ENCODE assay signal across 1 cellular context in the genomic region with DNA sequence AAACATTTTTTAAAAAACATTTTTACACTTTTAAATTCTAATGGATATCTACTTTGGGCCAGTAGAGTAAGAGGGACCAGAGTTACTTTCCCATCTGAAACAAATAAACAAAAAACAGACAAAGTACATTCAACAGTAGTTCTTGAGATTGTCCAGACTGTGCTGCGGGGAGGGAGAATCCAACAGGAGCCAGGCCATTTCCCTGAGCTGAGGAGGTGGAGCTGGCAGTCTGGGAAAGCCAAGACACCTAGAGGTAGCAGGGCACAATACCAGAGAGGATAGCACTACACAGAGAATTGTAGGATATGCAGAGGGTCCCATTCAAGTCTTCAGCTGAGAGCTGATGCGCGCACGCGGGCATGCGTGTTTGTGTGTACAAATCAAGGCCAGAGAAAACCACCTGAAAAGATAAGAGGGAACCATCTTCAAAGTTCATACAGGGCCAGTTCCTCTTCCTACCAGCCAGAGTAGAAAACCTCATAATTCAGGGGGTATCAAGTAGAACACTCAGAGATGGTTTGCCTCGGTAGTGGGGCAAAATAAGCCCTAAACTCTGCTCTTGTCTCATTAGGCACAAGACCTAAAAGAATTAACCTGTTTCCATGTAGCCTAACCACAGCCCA.
TF ChIP-seq lines count a peak whose summit lies in the region.

No MANE protein-coding gene starts in this region.

TF ChIP-seq in HCT116, 20 proteins besides CTCF, POLR2A, EP300 and RAD21 (continued from another document):
- no peak for TF ChIP-seq CEBPB (IDR thresholded peaks at IDR 0.05; ENCODE audit: low read depth)
- TF ChIP-seq ELF1 (IDR thresholded peaks at IDR 0.05; ENCODE audit: borderline replicate concordance, low read depth) = no peak
- TF ChIP-seq MAX (IDR thresholded peaks at IDR 0.05) = no peak
- no peak for TF ChIP-seq SIN3A (IDR thresholded peaks at IDR 0.05; ENCODE audit: low read depth)
- no peak for TF ChIP-seq JUND (IDR thresholded peaks at IDR 0.05)
- TF ChIP-seq, protein P1, sequence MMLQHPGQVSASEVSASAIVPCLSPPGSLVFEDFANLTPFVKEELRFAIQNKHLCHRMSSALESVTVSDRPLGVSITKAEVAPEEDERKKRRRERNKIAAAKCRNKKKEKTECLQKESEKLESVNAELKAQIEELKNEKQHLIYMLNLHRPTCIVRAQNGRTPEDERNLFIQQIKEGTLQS (IDR thresholded peaks at IDR 0.05) = no peak
- no peak for TF ChIP-seq YY1 (IDR thresholded peaks at IDR 0.05; ENCODE audit: extremely low read depth, insufficient replicate concordance, low read depth, low read length)
- TF ChIP-seq POLR2AphosphoS5 (IDR thresholded peaks at IDR 0.05; ENCODE audit: low read depth, low read length) = no peak
- TF ChIP-seq FOSL1 (IDR thresholded peaks at IDR 0.05; ENCODE audit: low read depth) = no peak
